8 cellular contexts compared by ENCODE assay signal in genomic region chr6:85460951-85461805, GRCh38.
DNase-seq lines count a peak whose midpoint lies in the region; ATAC-seq and TF ChIP-seq lines count a peak whose summit lies in the region.

No MANE protein-coding gene starts in this region.

- no peaks in the 10 kb centered on the region for H3K36me3 ChIP-seq in tibial artery

- TF ChIP-seq CTCF in tibial artery (IDR thresholded peaks at IDR 0.05) = no peak

- H3K4me3 ChIP-seq in tibial artery = no peak overlapping the region

- no peaks in the 10 kb centered on the region for H3K27me3 ChIP-seq in tibial artery

- peak overlapping the region; percentile 66 to 71 for H3K27ac ChIP-seq in tibial artery

- ATAC-seq in HG03045 (IDR thresholded peaks at IDR 0.05; ENCODE audit: unreplicated experiment) = peak; percentile 73

- no peaks in the 10 kb centered on the region for H3K9me3 ChIP-seq in tibial artery

- intact Hi-C loops in tibial artery (cut with DNase I; ENCODE audit: low total_unique reads) = no loop called here

- H3K4me1 ChIP-seq in tibial artery = peaks cover 0 to 99% (median 74%) of the 10 kb centered on the region in 4 donors

- DNase-seq in stimulated activated CD4-positive, alpha-beta T cell treated with anti-CD3 and anti-CD28 coated beads, Interleukin-15, amount 100 ng/mL, for 24 hours = peak; percentile 30
- no peak for DNase-seq in stimulated activated CD4-positive, alpha-beta T cell treated with anti-CD3 and anti-CD28 coated beads, Interleukin-2, amount 100 ng/mL, for 24 hours
- DNase-seq in SIG-M5 treated with dmso at 0.1 percent for 504 hours (lab: John Stamatoyannopoulos, UW; ENCODE audit: unreplicated experiment) (peak; percentile 88), foreskin melanocyte (peak; percentile 92), tibial artery (peak in 1 of 2 donors; percentile 28), DMS153 treated with DMSO at 0.1 percent for 48 hours (lab: John Stamatoyannopoulos, UW; ENCODE audit: unreplicated experiment) (no peak), globus pallidus (ENCODE audit: low spot score) (no peak)

Comparison
In these comparisons a context has a peak if more than half of its experiments do, and no peak if none do; other contexts are left out.
1. DNase-seq: peak in stimulated activated CD4-positive, alpha-beta T cell treated with anti-CD3 and anti-CD28 coated beads, Interleukin-15, amount 100 ng/mL, for 24 hours (single experiment), SIG-M5 treated with dmso at 0.1 percent for 504 hours (single experiment) and foreskin melanocyte (single experiment); none in stimulated activated CD4-positive, alpha-beta T cell treated with anti-CD3 and anti-CD28 coated beads, Interleukin-2, amount 100 ng/mL, for 24 hours (0 of 2), DMS153 treated with DMSO at 0.1 percent for 48 hours (single experiment) and globus pallidus (single experiment).